In the genomic region with DNA sequence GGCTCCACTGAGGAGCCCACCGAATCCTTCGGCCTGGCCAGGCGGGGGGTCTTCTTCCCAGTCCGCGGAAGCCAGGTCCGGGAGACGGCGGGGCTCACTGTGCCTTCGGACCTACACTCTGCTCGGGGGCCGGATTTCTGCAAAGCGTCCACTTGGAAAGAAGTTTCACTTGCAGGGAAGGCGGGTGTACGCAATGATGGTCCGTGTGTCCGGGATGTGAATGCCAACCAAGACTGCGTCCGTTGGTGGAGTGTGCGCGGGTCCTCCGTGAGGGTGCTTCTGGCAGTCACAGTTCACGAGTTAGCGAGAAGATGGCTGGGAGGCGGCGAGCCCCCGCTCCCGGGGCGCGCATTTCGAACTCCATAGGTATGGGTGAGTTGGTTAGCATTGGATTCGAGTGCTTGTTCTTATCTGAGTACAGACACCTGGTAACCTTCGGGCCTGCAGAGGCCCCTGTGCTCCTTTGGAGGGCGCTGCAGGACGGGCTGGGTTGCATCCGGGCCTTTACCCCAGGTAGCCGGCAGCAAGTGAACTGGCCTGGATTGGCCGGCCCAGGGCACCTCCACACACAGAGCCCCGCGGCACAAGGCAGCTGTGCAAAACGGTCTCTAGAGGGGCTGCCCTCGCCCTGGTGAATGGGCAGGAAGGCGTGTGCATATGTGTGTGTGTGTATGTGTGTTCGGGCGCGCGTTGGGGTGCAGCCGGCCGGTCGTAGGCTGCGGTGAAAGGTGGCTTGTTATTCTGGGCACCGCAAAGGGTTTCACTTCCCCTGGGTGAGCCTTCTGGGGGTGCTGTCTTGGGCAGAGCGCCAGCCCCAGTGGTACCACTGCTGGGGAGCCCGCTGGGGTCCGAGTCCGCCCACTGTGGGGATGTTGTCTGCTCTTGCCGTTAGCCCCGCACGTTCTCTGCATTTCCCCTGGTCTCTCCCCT, we compare ENCODE assay signal across 1 cellular context.
TF ChIP-seq lines count a peak whose summit lies in the region.

No MANE protein-coding gene starts in this region.

TF ChIP-seq in WTC11, 78 proteins besides CTCF, POLR2A, EP300 and RAD21 (continued from another document and continues in another):
- TF ChIP-seq, protein P1, sequence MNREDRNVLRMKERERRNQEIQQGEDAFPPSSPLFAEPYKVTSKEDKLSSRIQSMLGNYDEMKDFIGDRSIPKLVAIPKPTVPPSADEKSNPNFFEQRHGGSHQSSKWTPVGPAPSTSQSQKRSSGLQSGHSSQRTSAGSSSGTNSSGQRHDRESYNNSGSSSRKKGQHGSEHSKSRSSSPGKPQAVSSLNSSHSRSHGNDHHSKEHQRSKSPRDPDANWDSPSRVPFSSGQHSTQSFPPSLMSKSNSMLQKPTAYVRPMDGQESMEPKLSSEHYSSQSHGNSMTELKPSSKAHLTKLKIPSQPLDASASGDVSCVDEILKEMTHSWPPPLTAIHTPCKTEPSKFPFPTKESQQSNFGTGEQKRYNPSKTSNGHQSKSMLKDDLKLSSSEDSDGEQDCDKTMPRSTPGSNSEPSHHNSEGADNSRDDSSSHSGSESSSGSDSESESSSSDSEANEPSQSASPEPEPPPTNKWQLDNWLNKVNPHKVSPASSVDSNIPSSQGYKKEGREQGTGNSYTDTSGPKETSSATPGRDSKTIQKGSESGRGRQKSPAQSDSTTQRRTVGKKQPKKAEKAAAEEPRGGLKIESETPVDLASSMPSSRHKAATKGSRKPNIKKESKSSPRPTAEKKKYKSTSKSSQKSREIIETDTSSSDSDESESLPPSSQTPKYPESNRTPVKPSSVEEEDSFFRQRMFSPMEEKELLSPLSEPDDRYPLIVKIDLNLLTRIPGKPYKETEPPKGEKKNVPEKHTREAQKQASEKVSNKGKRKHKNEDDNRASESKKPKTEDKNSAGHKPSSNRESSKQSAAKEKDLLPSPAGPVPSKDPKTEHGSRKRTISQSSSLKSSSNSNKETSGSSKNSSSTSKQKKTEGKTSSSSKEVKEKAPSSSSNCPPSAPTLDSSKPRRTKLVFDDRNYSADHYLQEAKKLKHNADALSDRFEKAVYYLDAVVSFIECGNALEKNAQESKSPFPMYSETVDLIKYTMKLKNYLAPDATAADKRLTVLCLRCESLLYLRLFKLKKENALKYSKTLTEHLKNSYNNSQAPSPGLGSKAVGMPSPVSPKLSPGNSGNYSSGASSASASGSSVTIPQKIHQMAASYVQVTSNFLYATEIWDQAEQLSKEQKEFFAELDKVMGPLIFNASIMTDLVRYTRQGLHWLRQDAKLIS (CRISPR knock-in tag; IDR thresholded peaks at IDR 0.05; ENCODE audit: borderline replicate concordance): no peak
- peak; percentile 40; the same call in 1 of the 2 replicates for TF ChIP-seq FOXK1 (CRISPR knock-in tag; IDR thresholded peaks at IDR 0.05)
- no peak for TF ChIP-seq PRRX2 (CRISPR knock-in tag; IDR thresholded peaks at IDR 0.05)
- TF ChIP-seq FOXP1 (CRISPR knock-in tag; IDR thresholded peaks at IDR 0.05; ENCODE audit: borderline replicate concordance): peak; percentile 60; the same call in 1 of the 2 replicates
- TF ChIP-seq, protein P2, sequence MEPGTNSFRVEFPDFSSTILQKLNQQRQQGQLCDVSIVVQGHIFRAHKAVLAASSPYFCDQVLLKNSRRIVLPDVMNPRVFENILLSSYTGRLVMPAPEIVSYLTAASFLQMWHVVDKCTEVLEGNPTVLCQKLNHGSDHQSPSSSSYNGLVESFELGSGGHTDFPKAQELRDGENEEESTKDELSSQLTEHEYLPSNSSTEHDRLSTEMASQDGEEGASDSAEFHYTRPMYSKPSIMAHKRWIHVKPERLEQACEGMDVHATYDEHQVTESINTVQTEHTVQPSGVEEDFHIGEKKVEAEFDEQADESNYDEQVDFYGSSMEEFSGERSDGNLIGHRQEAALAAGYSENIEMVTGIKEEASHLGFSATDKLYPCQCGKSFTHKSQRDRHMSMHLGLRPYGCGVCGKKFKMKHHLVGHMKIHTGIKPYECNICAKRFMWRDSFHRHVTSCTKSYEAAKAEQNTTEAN (CRISPR knock-in tag; IDR thresholded peaks at IDR 0.05): peak; percentile 63
- TF ChIP-seq NFE2L1 (CRISPR knock-in tag; IDR thresholded peaks at IDR 0.05): peak; percentile 34; the same call in 1 of the 2 replicates
- no peak for TF ChIP-seq RELA (CRISPR knock-in tag; IDR thresholded peaks at IDR 0.05; ENCODE audit: borderline replicate concordance)
- TF ChIP-seq, protein P3, sequence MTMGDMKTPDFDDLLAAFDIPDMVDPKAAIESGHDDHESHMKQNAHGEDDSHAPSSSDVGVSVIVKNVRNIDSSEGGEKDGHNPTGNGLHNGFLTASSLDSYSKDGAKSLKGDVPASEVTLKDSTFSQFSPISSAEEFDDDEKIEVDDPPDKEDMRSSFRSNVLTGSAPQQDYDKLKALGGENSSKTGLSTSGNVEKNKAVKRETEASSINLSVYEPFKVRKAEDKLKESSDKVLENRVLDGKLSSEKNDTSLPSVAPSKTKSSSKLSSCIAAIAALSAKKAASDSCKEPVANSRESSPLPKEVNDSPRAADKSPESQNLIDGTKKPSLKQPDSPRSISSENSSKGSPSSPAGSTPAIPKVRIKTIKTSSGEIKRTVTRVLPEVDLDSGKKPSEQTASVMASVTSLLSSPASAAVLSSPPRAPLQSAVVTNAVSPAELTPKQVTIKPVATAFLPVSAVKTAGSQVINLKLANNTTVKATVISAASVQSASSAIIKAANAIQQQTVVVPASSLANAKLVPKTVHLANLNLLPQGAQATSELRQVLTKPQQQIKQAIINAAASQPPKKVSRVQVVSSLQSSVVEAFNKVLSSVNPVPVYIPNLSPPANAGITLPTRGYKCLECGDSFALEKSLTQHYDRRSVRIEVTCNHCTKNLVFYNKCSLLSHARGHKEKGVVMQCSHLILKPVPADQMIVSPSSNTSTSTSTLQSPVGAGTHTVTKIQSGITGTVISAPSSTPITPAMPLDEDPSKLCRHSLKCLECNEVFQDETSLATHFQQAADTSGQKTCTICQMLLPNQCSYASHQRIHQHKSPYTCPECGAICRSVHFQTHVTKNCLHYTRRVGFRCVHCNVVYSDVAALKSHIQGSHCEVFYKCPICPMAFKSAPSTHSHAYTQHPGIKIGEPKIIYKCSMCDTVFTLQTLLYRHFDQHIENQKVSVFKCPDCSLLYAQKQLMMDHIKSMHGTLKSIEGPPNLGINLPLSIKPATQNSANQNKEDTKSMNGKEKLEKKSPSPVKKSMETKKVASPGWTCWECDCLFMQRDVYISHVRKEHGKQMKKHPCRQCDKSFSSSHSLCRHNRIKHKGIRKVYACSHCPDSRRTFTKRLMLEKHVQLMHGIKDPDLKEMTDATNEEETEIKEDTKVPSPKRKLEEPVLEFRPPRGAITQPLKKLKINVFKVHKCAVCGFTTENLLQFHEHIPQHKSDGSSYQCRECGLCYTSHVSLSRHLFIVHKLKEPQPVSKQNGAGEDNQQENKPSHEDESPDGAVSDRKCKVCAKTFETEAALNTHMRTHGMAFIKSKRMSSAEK (CRISPR knock-in tag; IDR thresholded peaks at IDR 0.05; ENCODE audit: borderline replicate concordance): no peak
- no peak for TF ChIP-seq ZNF423 (CRISPR knock-in tag; IDR thresholded peaks at IDR 0.05)
- TF ChIP-seq ZNF416 (CRISPR knock-in tag; IDR thresholded peaks at IDR 0.05): no peak
- no peak for TF ChIP-seq NFATC4 (CRISPR knock-in tag; IDR thresholded peaks at IDR 0.05)
- TF ChIP-seq TEAD1 (CRISPR knock-in tag; IDR thresholded peaks at IDR 0.05): no peak; the same call in 1 of the 2 replicates
- 0 out of 2 replicates have a peak, but pooled peaks have one; percentile 21 for TF ChIP-seq NFYB (CRISPR knock-in tag; conservative IDR thresholded peaks at IDR 0.05; ENCODE audit: low read depth)
- 0 out of 2 replicates have a peak, but pooled peaks have one; percentile 25 for TF ChIP-seq CREM (CRISPR knock-in tag; IDR thresholded peaks at IDR 0.05)
- TF ChIP-seq MXD4 (CRISPR knock-in tag; IDR thresholded peaks at IDR 0.05; ENCODE audit: borderline replicate concordance): no peak
- no peak for TF ChIP-seq EMX1 (CRISPR knock-in tag; IDR thresholded peaks at IDR 0.05)
- TF ChIP-seq, protein P4, sequence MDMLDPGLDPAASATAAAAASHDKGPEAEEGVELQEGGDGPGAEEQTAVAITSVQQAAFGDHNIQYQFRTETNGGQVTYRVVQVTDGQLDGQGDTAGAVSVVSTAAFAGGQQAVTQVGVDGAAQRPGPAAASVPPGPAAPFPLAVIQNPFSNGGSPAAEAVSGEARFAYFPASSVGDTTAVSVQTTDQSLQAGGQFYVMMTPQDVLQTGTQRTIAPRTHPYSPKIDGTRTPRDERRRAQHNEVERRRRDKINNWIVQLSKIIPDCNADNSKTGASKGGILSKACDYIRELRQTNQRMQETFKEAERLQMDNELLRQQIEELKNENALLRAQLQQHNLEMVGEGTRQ (CRISPR knock-in tag; IDR thresholded peaks at IDR 0.05): no peak
- TF ChIP-seq SP1 (CRISPR knock-in tag; conservative IDR thresholded peaks at IDR 0.05): no peak
- TF ChIP-seq, protein P5, sequence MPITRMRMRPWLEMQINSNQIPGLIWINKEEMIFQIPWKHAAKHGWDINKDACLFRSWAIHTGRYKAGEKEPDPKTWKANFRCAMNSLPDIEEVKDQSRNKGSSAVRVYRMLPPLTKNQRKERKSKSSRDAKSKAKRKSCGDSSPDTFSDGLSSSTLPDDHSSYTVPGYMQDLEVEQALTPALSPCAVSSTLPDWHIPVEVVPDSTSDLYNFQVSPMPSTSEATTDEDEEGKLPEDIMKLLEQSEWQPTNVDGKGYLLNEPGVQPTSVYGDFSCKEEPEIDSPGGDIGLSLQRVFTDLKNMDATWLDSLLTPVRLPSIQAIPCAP (CRISPR knock-in tag; IDR thresholded peaks at IDR 0.05): 0 out of 2 replicates have a peak, but pooled peaks have one; percentile 64
- TF ChIP-seq ATF1 (CRISPR knock-in tag; IDR thresholded peaks at IDR 0.05): no peak
- TF ChIP-seq FOXJ3 (CRISPR knock-in tag; IDR thresholded peaks at IDR 0.05; ENCODE audit: borderline replicate concordance): no peak
- TF ChIP-seq NR2C2 (CRISPR knock-in tag; IDR thresholded peaks at IDR 0.05): no peak
- TF ChIP-seq, protein P6, sequence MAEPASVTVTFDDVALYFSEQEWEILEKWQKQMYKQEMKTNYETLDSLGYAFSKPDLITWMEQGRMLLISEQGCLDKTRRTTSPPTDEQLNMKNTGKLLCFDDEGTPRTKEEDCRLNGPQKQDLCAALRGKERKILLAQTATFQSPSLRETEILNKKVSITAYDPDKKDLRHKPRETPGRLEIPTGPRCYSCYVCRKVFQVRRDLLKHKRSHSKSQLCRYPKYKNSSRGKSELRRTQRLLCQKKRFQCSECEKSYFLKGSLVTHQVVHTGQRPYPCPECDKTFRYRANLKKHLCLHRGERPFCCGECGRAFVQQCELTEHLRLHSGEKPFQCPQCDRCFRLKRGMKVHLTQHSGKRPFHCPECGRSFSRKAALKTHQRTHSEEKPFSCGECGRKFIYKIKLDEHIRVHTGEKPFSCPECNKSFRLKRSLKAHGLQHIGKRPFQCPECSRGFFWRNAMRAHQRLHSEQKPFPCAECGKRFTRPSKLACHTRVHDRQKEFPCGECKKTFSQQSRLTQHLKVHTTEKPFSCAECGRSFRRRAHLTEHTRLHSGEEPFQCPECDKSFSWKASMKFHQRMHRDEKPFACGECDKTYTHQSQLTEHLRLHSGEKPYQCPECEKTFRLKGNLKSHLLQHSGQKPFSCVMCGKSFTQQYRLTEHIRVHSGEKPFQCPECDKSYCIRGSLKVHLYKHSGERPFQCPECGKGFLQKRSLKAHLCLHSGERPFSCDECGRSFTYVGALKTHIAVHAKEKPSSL (CRISPR knock-in tag; conservative IDR thresholded peaks at IDR 0.05): no peak
- TF ChIP-seq GABPB1 (CRISPR knock-in tag; IDR thresholded peaks at IDR 0.05): no peak
- TF ChIP-seq NR3C1 (CRISPR knock-in tag; conservative IDR thresholded peaks at IDR 0.05; ENCODE audit: low read depth): no peak
- TF ChIP-seq, protein P7, sequence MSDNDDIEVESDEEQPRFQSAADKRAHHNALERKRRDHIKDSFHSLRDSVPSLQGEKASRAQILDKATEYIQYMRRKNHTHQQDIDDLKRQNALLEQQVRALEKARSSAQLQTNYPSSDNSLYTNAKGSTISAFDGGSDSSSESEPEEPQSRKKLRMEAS (CRISPR knock-in tag; IDR thresholded peaks at IDR 0.05): peak; percentile 66
- TF ChIP-seq, protein P8, sequence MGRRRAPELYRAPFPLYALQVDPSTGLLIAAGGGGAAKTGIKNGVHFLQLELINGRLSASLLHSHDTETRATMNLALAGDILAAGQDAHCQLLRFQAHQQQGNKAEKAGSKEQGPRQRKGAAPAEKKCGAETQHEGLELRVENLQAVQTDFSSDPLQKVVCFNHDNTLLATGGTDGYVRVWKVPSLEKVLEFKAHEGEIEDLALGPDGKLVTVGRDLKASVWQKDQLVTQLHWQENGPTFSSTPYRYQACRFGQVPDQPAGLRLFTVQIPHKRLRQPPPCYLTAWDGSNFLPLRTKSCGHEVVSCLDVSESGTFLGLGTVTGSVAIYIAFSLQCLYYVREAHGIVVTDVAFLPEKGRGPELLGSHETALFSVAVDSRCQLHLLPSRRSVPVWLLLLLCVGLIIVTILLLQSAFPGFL (CRISPR knock-in tag; IDR thresholded peaks at IDR 0.05; ENCODE audit: borderline replicate concordance): no peak
- no peak for TF ChIP-seq ELF4 (CRISPR knock-in tag; IDR thresholded peaks at IDR 0.05; ENCODE audit: low read depth)
- TF ChIP-seq ZNF138 (CRISPR knock-in tag; conservative IDR thresholded peaks at IDR 0.05): no peak
- no peak for TF ChIP-seq JAZF1 (CRISPR knock-in tag; IDR thresholded peaks at IDR 0.05)
- TF ChIP-seq SMAD4 (CRISPR knock-in tag; IDR thresholded peaks at IDR 0.05): no peak
- no peak for TF ChIP-seq GTF2I (CRISPR knock-in tag; conservative IDR thresholded peaks at IDR 0.05)
- no peak for TF ChIP-seq RORB (CRISPR knock-in tag; IDR thresholded peaks at IDR 0.05)
- no peak for TF ChIP-seq ZNF396 (CRISPR knock-in tag; IDR thresholded peaks at IDR 0.05; ENCODE audit: borderline replicate concordance)
- no peak for TF ChIP-seq MYBL2 (CRISPR knock-in tag; IDR thresholded peaks at IDR 0.05)
- TF ChIP-seq ZNF219 (CRISPR knock-in tag; IDR thresholded peaks at IDR 0.05; ENCODE audit: borderline replicate concordance): no peak
- TF ChIP-seq, protein P9, sequence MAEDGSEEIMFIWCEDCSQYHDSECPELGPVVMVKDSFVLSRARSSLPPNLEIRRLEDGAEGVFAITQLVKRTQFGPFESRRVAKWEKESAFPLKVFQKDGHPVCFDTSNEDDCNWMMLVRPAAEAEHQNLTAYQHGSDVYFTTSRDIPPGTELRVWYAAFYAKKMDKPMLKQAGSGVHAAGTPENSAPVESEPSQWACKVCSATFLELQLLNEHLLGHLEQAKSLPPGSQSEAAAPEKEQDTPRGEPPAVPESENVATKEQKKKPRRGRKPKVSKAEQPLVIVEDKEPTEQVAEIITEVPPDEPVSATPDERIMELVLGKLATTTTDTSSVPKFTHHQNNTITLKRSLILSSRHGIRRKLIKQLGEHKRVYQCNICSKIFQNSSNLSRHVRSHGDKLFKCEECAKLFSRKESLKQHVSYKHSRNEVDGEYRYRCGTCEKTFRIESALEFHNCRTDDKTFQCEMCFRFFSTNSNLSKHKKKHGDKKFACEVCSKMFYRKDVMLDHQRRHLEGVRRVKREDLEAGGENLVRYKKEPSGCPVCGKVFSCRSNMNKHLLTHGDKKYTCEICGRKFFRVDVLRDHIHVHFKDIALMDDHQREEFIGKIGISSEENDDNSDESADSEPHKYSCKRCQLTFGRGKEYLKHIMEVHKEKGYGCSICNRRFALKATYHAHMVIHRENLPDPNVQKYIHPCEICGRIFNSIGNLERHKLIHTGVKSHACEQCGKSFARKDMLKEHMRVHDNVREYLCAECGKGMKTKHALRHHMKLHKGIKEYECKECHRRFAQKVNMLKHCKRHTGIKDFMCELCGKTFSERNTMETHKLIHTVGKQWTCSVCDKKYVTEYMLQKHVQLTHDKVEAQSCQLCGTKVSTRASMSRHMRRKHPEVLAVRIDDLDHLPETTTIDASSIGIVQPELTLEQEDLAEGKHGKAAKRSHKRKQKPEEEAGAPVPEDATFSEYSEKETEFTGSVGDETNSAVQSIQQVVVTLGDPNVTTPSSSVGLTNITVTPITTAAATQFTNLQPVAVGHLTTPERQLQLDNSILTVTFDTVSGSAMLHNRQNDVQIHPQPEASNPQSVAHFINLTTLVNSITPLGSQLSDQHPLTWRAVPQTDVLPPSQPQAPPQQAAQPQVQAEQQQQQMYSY (CRISPR knock-in tag; IDR thresholded peaks at IDR 0.05): no peak
- TF ChIP-seq SMAD3 (CRISPR knock-in tag; IDR thresholded peaks at IDR 0.05; ENCODE audit: borderline replicate concordance): no peak
